In genomic region chr6:34425132-34425497, GRCh38 we compare ENCODE assay signal across 8 cellular contexts. TPM values are rescaled to one million over a fixed set of nuclear protein-coding genes. Genes with fewer than 3 reads are reported as not detected.
DNase-seq lines count a peak whose midpoint lies in the region; ATAC-seq, FAIRE-seq and TF ChIP-seq lines count a peak whose summit lies in the region.

No MANE protein-coding gene starts in this region.

- no peak overlapping the region for H3K23ac ChIP-seq in H1 (ENCODE audit: insufficient read length)

- H3K4me3 ChIP-seq in H1 (ENCODE audit: extremely low read depth in 1 of 4, insufficient read depth in 2 of 4, low read depth in 3 of 4, low read length in 4 of 4) (peak overlapping the region; percentile 91 to 99 (median 95)), osteoblast (ENCODE audit: insufficient read depth, low read length) (peak overlapping the region; percentile 82)

- H3K9me3 ChIP-seq in ES-I3 (ENCODE audit: control insufficient read depth, insufficient read depth, low read length) = no peaks in the 10 kb centered on the region
- H3K9me3 ChIP-seq in H1 (ENCODE audit: insufficient read depth in 2 of 2, low read depth in 1 of 2, low read length in 1 of 2) = no peaks in the 10 kb centered on the region; a peak in 1 of 4 replicates
- H3K9me3 ChIP-seq in osteoblast (ENCODE audit: low read depth, low read length) = no peaks in the 10 kb centered on the region

- H3K27ac ChIP-seq in H1 (ENCODE audit: low read depth, low read length) (peak overlapping the region; percentile 92), osteoblast (ENCODE audit: low read depth, low read length) (peak overlapping the region; percentile 83)

- WGBS in H1 (ENCODE audit: extremely low coverage in 1 of 2, insufficient coverage in 1 of 2, insufficient read length in 1 of 2, insufficient replicate concordance in 2 of 2, low coverage in 1 of 2, low lambda C conversion rate in 2 of 2, missing lambda C conversion rate in 1 of 2), 2 experiments = 18% methylated on average over 10 of the region's 10 CpGs; no CpG with 5 or more reads in 1 of the 2 experiments

- H3K36me3 ChIP-seq in ES-I3 (ENCODE audit: insufficient read depth, low read length) (peaks cover 42% of the 10 kb centered on the region), H1 (ENCODE audit: control insufficient read depth in 2 of 4, insufficient read depth in 4 of 4, low read length in 3 of 4) (peaks cover 32 to 53% (median 43%) of the 10 kb centered on the region in 4 experiments), osteoblast (ENCODE audit: insufficient read depth, low read length) (peaks cover 46% of the 10 kb centered on the region)

- peak in 1 of 2 experiments; percentile 18; a peak in 1 of 3 replicates for TF ChIP-seq POLR2A in H1 (IDR thresholded peaks at IDR 0.05; ENCODE audit: control extremely low read depth in 1 of 2, low read depth in 2 of 2, low read length in 2 of 2)

- peak overlapping the region; percentile 95 for H4K91ac ChIP-seq in H1 (replicated peaks; ENCODE audit: insufficient read length, low read length)

- H4K5ac ChIP-seq in H1 (ENCODE audit: insufficient read length, low read depth, low read length) = peak overlapping the region; percentile 68

- ATAC-seq in HG03280 (IDR thresholded peaks at IDR 0.05; ENCODE audit: unreplicated experiment) = no peak
- ATAC-seq in left lobe of liver = no peak

- H3K79me1 ChIP-seq in H1 (ENCODE audit: low read depth, low read length) = no peaks in the 10 kb centered on the region

- peak overlapping the region; percentile 98; the same call in 1 of the 2 replicates for H4K8ac ChIP-seq in H1 (ENCODE audit: extremely low read depth, insufficient read depth, low read length)

- H2AFZ ChIP-seq in H1 (ENCODE audit: low read length) (no peak overlapping the region), osteoblast (ENCODE audit: low read length) (peak overlapping the region; percentile 80)

- peak overlapping the region; percentile 87 for H3K4ac ChIP-seq in H1 (replicated peaks; ENCODE audit: insufficient read length, low read depth, low read length)

- no peak for TF ChIP-seq RAD21 in H1 (IDR thresholded peaks at IDR 0.05 in 1 of 2, conservative IDR thresholded peaks at IDR 0.05 in 1 of 2; ENCODE audit: low read depth in 2 of 2, low read length in 2 of 2)

- H3K4me2 ChIP-seq in H1 (ENCODE audit: insufficient read depth in 1 of 2, low read depth in 2 of 2, low read length in 2 of 2) (peak overlapping the region; percentile 84 to 95), osteoblast (ENCODE audit: insufficient read depth, low read length) (peak overlapping the region; percentile 96)

- no peak overlapping the region for H2BK120ac ChIP-seq in H1 (replicated peaks; ENCODE audit: low read depth, low read length)

- H3K4me1 ChIP-seq in ES-I3 (ENCODE audit: insufficient read depth, low read length) (0 out of 2 replicates have a peak, but pooled peaks cover 3% of the 10 kb centered on the region), H1 (replicated peaks in 1 of 4; ENCODE audit: control insufficient read depth in 3 of 4, insufficient read depth in 4 of 4, low read length in 3 of 4) (peaks cover 0 to 11% (median 4%) of the 10 kb centered on the region in 4 experiments; a peak in 5 of 7 replicates), osteoblast (ENCODE audit: insufficient read depth, low read length) (peaks cover 23% of the 10 kb centered on the region)

- H4K20me1 ChIP-seq in H1 (replicated peaks in 1 of 2; ENCODE audit: control insufficient read depth in 1 of 2, insufficient read depth in 2 of 2, low read length in 2 of 2) (peaks cover 8% of the 10 kb centered on the region in 2 experiments), osteoblast (ENCODE audit: insufficient read depth, low read length) (peaks cover 37% of the 10 kb centered on the region)

- POLR2A ChIA-PET in H1 (lab: Charles Lee; ENCODE audit: partially characterized antibody) = interaction anchor here (0.7 to 12.2 kb wide), 29 partner anchors 12 to 464 kb away, joined by 3 to 256 read pairs (median 6); partner anchors contain the start of genes ANKS1A, BLTP3A, HMGA1 and NUDT3

- H2AK5ac ChIP-seq in H1 (ENCODE audit: low read depth, low read length) = peak overlapping the region; percentile 97; the same call in 1 of the 2 replicates

- no peak overlapping the region for H2BK12ac ChIP-seq in H1 (ENCODE audit: low read depth, low read length)

- peak; percentile 17 for DNase-seq in RPMI8226
- no peak for DNase-seq in H1 (ENCODE audit: low read depth in 1 of 2, low spot score in 2 of 2)
- no peak for DNase-seq in osteoblast (ENCODE audit: insufficient read length, low spot score, missing footprints)
- DNase-seq in anterior cingulate cortex (lab: John Stamatoyannopoulos, UW) = no peak
- no peak for DNase-seq in NCI-H748 (lab: John Stamatoyannopoulos, UW; ENCODE audit: unreplicated experiment)
- DNase-seq in left lobe of liver (ENCODE audit: low spot score) = no peak

- no peak for FAIRE-seq in H1 (lab: Jason Lieb, UNC)

- no peak overlapping the region for H2BK20ac ChIP-seq in H1 (ENCODE audit: low read length)

- peak overlapping the region; percentile 91 for H3K56ac ChIP-seq in H1 (replicated peaks; ENCODE audit: insufficient read length, low read depth, low read length)

- CTCF ChIA-PET in H1 (lab: Charles Lee; ENCODE audit: partially characterized antibody) = interaction anchor here (1.5 to 1.8 kb wide), 2 partner anchors 10 to 175 kb away, joined by 4 read pairs; no protein-coding TSS in a partner anchor

- H3K79me2 ChIP-seq in H1 (ENCODE audit: control insufficient read depth in 1 of 2, insufficient read depth in 2 of 2, low read length in 2 of 2) (peaks cover 3 to 40% of the 10 kb centered on the region in 2 experiments), osteoblast (ENCODE audit: insufficient read depth, low read length) (peaks cover 49% of the 10 kb centered on the region)

- no peak overlapping the region for H3K14ac ChIP-seq in H1 (ENCODE audit: insufficient read length)

- H3K23me2 ChIP-seq in H1 (ENCODE audit: low read depth, low read length) = peaks cover 5% of the 10 kb centered on the region; the same call in 1 of the 2 replicates

- TF ChIP-seq EP300 in H1 (IDR thresholded peaks at IDR 0.05; ENCODE audit: borderline replicate concordance in 1 of 2, low read depth in 2 of 2, low read length in 2 of 2) = no peak

- peak overlapping the region; percentile 92 for H2BK5ac ChIP-seq in H1 (ENCODE audit: low read depth, low read length)

- H2BK15ac ChIP-seq in H1 (ENCODE audit: low read length) = no peak overlapping the region

- H3K27me3 ChIP-seq in H1 (replicated peaks in 1 of 4; ENCODE audit: control insufficient read depth in 3 of 4, extremely low read depth in 1 of 4, insufficient read depth in 3 of 4, low read length in 3 of 4) (no peaks in the 10 kb centered on the region), osteoblast (ENCODE audit: insufficient read depth, low read length) (no peaks in the 10 kb centered on the region)

- peak overlapping the region; percentile 96 for H3K18ac ChIP-seq in H1 (ENCODE audit: extremely low read depth, low read length)

- TF ChIP-seq CTCF in H1 (IDR thresholded peaks at IDR 0.05; ENCODE audit: control extremely low read depth in 1 of 3, insufficient read depth in 1 of 3, low read depth in 1 of 3, low read length in 3 of 3) (no peak), osteoblast (IDR thresholded peaks at IDR 0.05; ENCODE audit: extremely low read depth, low read depth, low read length) (no peak)

- peak overlapping the region; percentile 85 for H3K9ac ChIP-seq in ES-I3 (ENCODE audit: low read depth, low read length)
- peak overlapping the region; percentile 96 to 100 (median 99) for H3K9ac ChIP-seq in H1 (replicated peaks in 1 of 4; ENCODE audit: extremely low read depth in 1 of 4, low read depth in 3 of 4, low read length in 3 of 4)

TF ChIP-seq in H1, 55 proteins besides CTCF, POLR2A, EP300 and RAD21 (continues in another document):
- TF ChIP-seq JUN (IDR thresholded peaks at IDR 0.05; ENCODE audit: low read depth, low read length) (no peak), TBP (IDR thresholded peaks at IDR 0.05; ENCODE audit: low read depth, low read length) (no peak), SRF (IDR thresholded peaks at IDR 0.05; ENCODE audit: low read depth, low read length) (no peak), PHF8 (conservative IDR thresholded peaks at IDR 0.05; ENCODE audit: low read depth, low read length) (no peak)

RNA-seq across cellular contexts. Expression of gene RPS10, which starts 0.8 kb away (rescaled TPM):
- 2,408 and 2,434 TPM in 2 replicates for total RNA-seq in H1 (2021; fragmentation: NEBNext Ultra II Directional; extraction: Animal tissue kit (Norgen Biotek cat#: 25700))
- 9,129 and 11,142 TPM in 2 replicates for polyA plus RNA-seq in H1 (2011; rRNA removed)
- polyA plus RNA-seq in H1 (2011; cell fraction: cytosol; rRNA removed) = 8,215 TPM
- 3,355 TPM for polyA plus RNA-seq in H1 (2011; cell fraction: nucleus; rRNA removed)
- 3,709 to 4,828 TPM (median 4,408 TPM) in 4 replicates for polyA plus RNA-seq in H1 (2012, experiment 1 of 2)
- 11,667 TPM for polyA plus RNA-seq in H1 (2012, experiment 2 of 2)
- polyA plus RNA-seq in H1 (2013, experiment 1 of 2) = 2,351 TPM
- polyA plus RNA-seq in H1 (2013, experiment 2 of 2) = 2,290 TPM
- 1,789 and 1,888 TPM in 2 replicates for polyA minus RNA-seq in H1 (2011; rRNA and poly(A)+ RNA removed)
- polyA minus RNA-seq in H1 (2011; cell fraction: cytosol; rRNA and poly(A)+ RNA removed) = 687 TPM
- 811 TPM for polyA minus RNA-seq in H1 (2011; cell fraction: nucleus; rRNA and poly(A)+ RNA removed)
- total RNA-seq in osteoblast (1,993 and 2,228 TPM in 2 replicates), left lobe of liver (346 TPM)

RNA-seq across cellular contexts. Expression of gene NUDT3, which starts 32.6 kb away (rescaled TPM):
- 36.3 and 36.9 TPM in 2 replicates for total RNA-seq in H1 (2021; fragmentation: NEBNext Ultra II Directional; extraction: Animal tissue kit (Norgen Biotek cat#: 25700))
- polyA plus RNA-seq in H1 (2011; rRNA removed) = 9.8 and 14.1 TPM in 2 replicates
- 16.4 TPM for polyA plus RNA-seq in H1 (2011; cell fraction: cytosol; rRNA removed)
- 9.2 TPM for polyA plus RNA-seq in H1 (2011; cell fraction: nucleus; rRNA removed)
- 7.1 to 10.1 TPM (median 8.8 TPM) in 4 replicates for polyA plus RNA-seq in H1 (2012, experiment 1 of 2)
- 1.7 TPM for polyA plus RNA-seq in H1 (2012, experiment 2 of 2)
- polyA plus RNA-seq in H1 (2013, experiment 1 of 2) = 20.5 TPM
- 19.7 TPM for polyA plus RNA-seq in H1 (2013, experiment 2 of 2)
- 31.4 and 33.5 TPM in 2 replicates for polyA minus RNA-seq in H1 (2011; rRNA and poly(A)+ RNA removed)
- 20.0 TPM for polyA minus RNA-seq in H1 (2011; cell fraction: cytosol; rRNA and poly(A)+ RNA removed)
- 13.4 TPM for polyA minus RNA-seq in H1 (2011; cell fraction: nucleus; rRNA and poly(A)+ RNA removed)
- total RNA-seq in osteoblast = 37.6 and 42.4 TPM in 2 replicates
- 16.6 TPM for total RNA-seq in left lobe of liver

RNA-seq across cellular contexts. Expression of gene PACSIN1, which starts 40.8 kb away (rescaled TPM):
- total RNA-seq in H1 (2021; fragmentation: NEBNext Ultra II Directional; extraction: Animal tissue kit (Norgen Biotek cat#: 25700)) = 10.5 and 11.1 TPM in 2 replicates
- polyA plus RNA-seq in H1 (2011; rRNA removed) = 5.9 and 7.9 TPM in 2 replicates
- 5.5 TPM for polyA plus RNA-seq in H1 (2011; cell fraction: cytosol; rRNA removed)
- 16.7 TPM for polyA plus RNA-seq in H1 (2011; cell fraction: nucleus; rRNA removed)
- 5.7 to 10.1 TPM (median 8.0 TPM) in 4 replicates for polyA plus RNA-seq in H1 (2012, experiment 1 of 2)
- polyA plus RNA-seq in H1 (2012, experiment 2 of 2) = 5.1 TPM
- polyA plus RNA-seq in H1 (2013, experiment 1 of 2) = 5.9 TPM
- 6.1 TPM for polyA plus RNA-seq in H1 (2013, experiment 2 of 2)
- 2.5 and 3.7 TPM in 2 replicates for polyA minus RNA-seq in H1 (2011; rRNA and poly(A)+ RNA removed)
- polyA minus RNA-seq in H1 (2011; cell fraction: cytosol; rRNA and poly(A)+ RNA removed) = 3.4 TPM
- polyA minus RNA-seq in H1 (2011; cell fraction: nucleus; rRNA and poly(A)+ RNA removed) = 2.8 TPM
- not detected in 2 replicates for total RNA-seq in osteoblast
- not detected for total RNA-seq in left lobe of liver

Comparison
In these comparisons a context has a peak if more than half of its experiments do, and no peak if none do; other contexts are left out.
1. RNA of gene PACSIN1, which starts 40.8 kb away (total RNA-seq): 10.5 to 11.1 TPM in H1; not detected in left lobe of liver (single experiment) and not detected in osteoblast; every median in the first group is over 10 times any median in the second.